ENCODE assay signal across 23 cellular contexts in genomic region chr10:104013489-104013888, GRCh38.
"Had no signal": no experiment of that assay in that cellular context is flagged by ENCODE, and none has a peak within 500 bp of the region (broad histone marks: within the 10 kb centered on the region; RNA-seq: fewer than 3 reads in every experiment).

No MANE protein-coding gene starts in this region.

- H3K4me3 Mint-ChIP-seq: IgD-negative memory B cell had no signal

- H3K4me1 Mint-ChIP-seq: IgD-negative memory B cell had no signal

- H3K27me3 Mint-ChIP-seq: IgD-negative memory B cell had no signal

- H3K27ac ChIP-seq: KMS-11, SJSA1, SK-N-MC had no signal

- H3K9me3 ChIP-seq: SJSA1 had no signal

- H3K9ac ChIP-seq: KMS-11 had no signal

- H3K4me2 ChIP-seq: KMS-11 had no signal

- H3K9me3 Mint-ChIP-seq: IgD-negative memory B cell had no signal

- H3K4me3 ChIP-seq: K562, SJSA1, SK-N-MC had no signal

- H3K27me3 ChIP-seq: SJSA1 had no signal

- H3K4me1 ChIP-seq: SJSA1 had no signal

- FAIRE-seq: K562, RCC 7860 had no signal

- ATAC-seq: K562 had no signal

- DNase-seq: Kasumi-1, MM.1S, NCI-H1092 treated with DMSO at 0.1 percent for 48 hours, NCI-H1436, NCI-H187, NCI-H2029, NCI-H2081 treated with DMSO at 0.1 percent for 48 hours, NCI-H2171, NCI-H226, NCI-H446, NCI-H510A, NCI-H524 treated with DMSO at 0.1 percent for 48 hours, NCI-H69, NCI-H774, Right ventricle myocardium superior, RPMI8226, SIG-M5 had no signal
